ENCODE assay signal across 16 cellular contexts in genomic region chr4:173135241-173135847, GRCh38. TPM values are rescaled to one million over a fixed set of nuclear protein-coding genes. Genes with fewer than 3 reads are reported as not detected.
DNase-seq lines count a peak whose midpoint lies in the region; ATAC-seq, FAIRE-seq and TF ChIP-seq lines count a peak whose summit lies in the region.
"Had no signal": no experiment of that assay in that cellular context is flagged by ENCODE, and none has a peak within 500 bp of the region (broad histone marks: within the 10 kb centered on the region; RNA-seq: fewer than 3 reads in every experiment).

No MANE protein-coding gene starts in this region.

- no peaks in the 10 kb centered on the region for H3K36me3 Mint-ChIP-seq in activated CD4-positive, alpha-beta memory T cell treated with anti-CD3 and anti-CD28 coated beads, Interleukin-2, amount 10 ng/mL, durations not matched to agents 7 days and 5 days (ENCODE audit: low read depth)
- H3K36me3 Mint-ChIP-seq: activated naive CD8-positive, alpha-beta T cell treated with anti-CD3 and anti-CD28 coated beads for 36 hours; CD4-positive, CD25-positive, alpha-beta regulatory T cell; T-cell had no signal

- dilution Hi-C loops in IMR-90 (cut with HindIII; ENCODE audit: low sequenced_read_pairs, unreplicated experiment): no loop called here

- intact Hi-C loops in IMR-90 (cut with micrococcal nuclease): no loop called here
- intact Hi-C loops in head of caudate nucleus (cut with DNase I): no loop called here

- H3K27ac ChIP-seq in A549 (no peak overlapping the region), IMR-90 (ENCODE audit: insufficient read depth, low read length) (no peak overlapping the region)
- H3K27ac ChIP-seq: ovary had no signal

- no peak overlapping the region for H3K9ac ChIP-seq in IMR-90 (ENCODE audit: low read depth, low read length)

- DNase-seq in A549 (ENCODE audit: low read depth in 1 of 2, low spot score in 1 of 2) (peak in 1 of 2 experiments; percentile 2), IMR-90 (peak; percentile 47), astrocyte of the hippocampus (ENCODE audit: low read depth, low spot score) (peak; percentile 26), foreskin fibroblast (peak; percentile 12 to 35), head of caudate nucleus (no peak), NCI-H510A (lab: John Stamatoyannopoulos, UW) (no peak)
- DNase-seq in activated CD4-positive, alpha-beta memory T cell treated with anti-CD3 and anti-CD28 coated beads, Interleukin-2, amount 10 ng/mL, durations not matched to agents 7 days and 5 days: no peak
- DNase-seq: activated CD8-positive, alpha-beta T cell treated with anti-CD3 and anti-CD28 coated beads for 36 hours; activated naive CD8-positive, alpha-beta T cell treated with anti-CD3 and anti-CD28 coated beads for 36 hours; activated T-cell treated with anti-CD3 and anti-CD28 coated beads, Interleukin-2, amount 50 U/mL, for 48 hours; caudate nucleus; CD4-positive, CD25-positive, alpha-beta regulatory T cell; NCI-H1436; ovary; T-cell had no signal

- peaks cover 12% of the 10 kb centered on the region for H3K4me1 Mint-ChIP-seq in activated CD4-positive, alpha-beta memory T cell treated with anti-CD3 and anti-CD28 coated beads, Interleukin-2, amount 10 ng/mL, durations not matched to agents 7 days and 5 days
- H3K4me1 Mint-ChIP-seq: activated naive CD8-positive, alpha-beta T cell treated with anti-CD3 and anti-CD28 coated beads for 36 hours; CD4-positive, CD25-positive, alpha-beta regulatory T cell; T-cell had no signal

- H3K79me1 ChIP-seq in IMR-90 (ENCODE audit: low read depth in 1 of 2, low read length in 2 of 2): no peaks in the 10 kb centered on the region

- in situ Hi-C loops in IMR-90 (cut with MboI; ENCODE audit: low sequenced_read_pairs): no loop called here

- TF ChIP-seq RAD21 in A549 (conservative IDR thresholded peaks at IDR 0.05 in 1 of 2, IDR thresholded peaks at IDR 0.05 in 1 of 2) (no peak), IMR-90 (IDR thresholded peaks at IDR 0.05; ENCODE audit: low read length) (no peak)

- WGBS in A549 (ENCODE audit: missing lambda C conversion rate): 70% methylated on average over 3 of the region's 3 CpGs
- WGBS in IMR-90 (ENCODE audit: extremely low coverage in 2 of 2, insufficient read length in 1 of 2), 2 experiments: no CpG with 5 or more reads among the region's 3 CpGs

- no peak overlapping the region for H2BK120ac ChIP-seq in IMR-90 (ENCODE audit: low read depth, low read length)

- TF ChIP-seq EP300 in A549 (IDR thresholded peaks at IDR 0.05): no peak

- no peak overlapping the region for H4K8ac ChIP-seq in IMR-90 (ENCODE audit: low read depth in 2 of 2, low read length in 2 of 2)

- no peak overlapping the region for H2BK5ac ChIP-seq in IMR-90 (ENCODE audit: low read depth, low read length, poor library complexity, severe bottlenecking)

- no peak for FAIRE-seq in A549 (lab: Jason Lieb, UNC)

- peak in 1 of 2 experiments; percentile 27; a peak in 1 of 6 replicates for ATAC-seq in A549
- ATAC-seq in IMR-90 (ENCODE audit: low read depth): peak; percentile 66; the same call in 1 of the 2 replicates
- ATAC-seq in GM21723 (IDR thresholded peaks at IDR 0.05; ENCODE audit: unreplicated experiment): no peak
- ATAC-seq: activated CD8-positive, alpha-beta T cell treated with anti-CD3 and anti-CD28 coated beads for 36 hours; T-cell had no signal

- H3K9me1 ChIP-seq in IMR-90 (ENCODE audit: insufficient read depth, low read length): no peaks in the 10 kb centered on the region

- TF ChIP-seq POLR2A in A549 (IDR thresholded peaks at IDR 0.05; ENCODE audit: low read length) (no peak), IMR-90 (IDR thresholded peaks at IDR 0.05; ENCODE audit: low read depth, low read length) (no peak)

- no peak overlapping the region for H3K18ac ChIP-seq in IMR-90 (ENCODE audit: low read depth, low read length)

- H3K4ac ChIP-seq in IMR-90 (ENCODE audit: low read depth, low read length): no peak overlapping the region

- no TSS peak for BruUV-seq in IMR-90 (replicated peaks; lab: Mats Ljungman, UMichigan)

- H3K27ac Mint-ChIP-seq in activated CD4-positive, alpha-beta memory T cell treated with anti-CD3 and anti-CD28 coated beads, Interleukin-2, amount 10 ng/mL, durations not matched to agents 7 days and 5 days: no peak overlapping the region
- H3K27ac Mint-ChIP-seq: activated CD8-positive, alpha-beta T cell treated with anti-CD3 and anti-CD28 coated beads for 36 hours; activated naive CD8-positive, alpha-beta T cell treated with anti-CD3 and anti-CD28 coated beads for 36 hours; CD4-positive, CD25-positive, alpha-beta regulatory T cell; T-cell had no signal

- no peak overlapping the region for H3K14ac ChIP-seq in IMR-90 (replicated peaks; ENCODE audit: low read depth, low read length)

- POLR2A ChIA-PET in A549 (lab: Yijun Ruan, JAX): no interaction called here
- POLR2A ChIA-PET in IMR-90 (lab: Charles Lee; ENCODE audit: unreplicated experiment): no interaction called here
- POLR2A ChIA-PET in activated CD4-positive, alpha-beta memory T cell treated with anti-CD3 and anti-CD28 coated beads, Interleukin-2, amount 10 ng/mL, durations not matched to agents 7 days and 5 days (lab: Charles Lee): no interaction called here

- no peak overlapping the region for H2AFZ ChIP-seq in IMR-90 (replicated peaks; ENCODE audit: low read length, poor library complexity)

- H3K4me3 Mint-ChIP-seq in activated CD4-positive, alpha-beta memory T cell treated with anti-CD3 and anti-CD28 coated beads, Interleukin-2, amount 10 ng/mL, durations not matched to agents 7 days and 5 days: no peak overlapping the region
- H3K4me3 Mint-ChIP-seq: activated CD8-positive, alpha-beta T cell treated with anti-CD3 and anti-CD28 coated beads for 36 hours; activated naive CD8-positive, alpha-beta T cell treated with anti-CD3 and anti-CD28 coated beads for 36 hours; CD4-positive, CD25-positive, alpha-beta regulatory T cell; T-cell had no signal

- H3K4me1 ChIP-seq in A549 (no peaks in the 10 kb centered on the region), IMR-90 (ENCODE audit: control insufficient read depth, insufficient read depth, low read length) (no peaks in the 10 kb centered on the region)

- H3K23ac ChIP-seq in IMR-90 (ENCODE audit: low read depth, low read length): no peak overlapping the region

- no peaks in the 10 kb centered on the region for H3K9me3 Mint-ChIP-seq in activated CD4-positive, alpha-beta memory T cell treated with anti-CD3 and anti-CD28 coated beads, Interleukin-2, amount 10 ng/mL, durations not matched to agents 7 days and 5 days
- H3K9me3 Mint-ChIP-seq: activated CD8-positive, alpha-beta T cell treated with anti-CD3 and anti-CD28 coated beads for 36 hours; activated naive CD8-positive, alpha-beta T cell treated with anti-CD3 and anti-CD28 coated beads for 36 hours; T-cell had no signal

- H3K36me3 ChIP-seq in IMR-90 (ENCODE audit: control insufficient read depth, insufficient read depth, low read length): no peaks in the 10 kb centered on the region
- H3K36me3 ChIP-seq: ovary had no signal

- H3K9me3 ChIP-seq in A549: no peaks in the 10 kb centered on the region
- H3K9me3 ChIP-seq in IMR-90 (ENCODE audit: control insufficient read depth, insufficient read depth, low read length): no peaks in the 10 kb centered on the region
- H3K9me3 ChIP-seq: ovary had no signal

- H4K5ac ChIP-seq in IMR-90 (ENCODE audit: low read depth, low read length): no peak overlapping the region

- no peak overlapping the region for H2AK9ac ChIP-seq in IMR-90 (replicated peaks; ENCODE audit: low read depth, low read length, poor library complexity)

- H2AK5ac ChIP-seq in IMR-90 (ENCODE audit: low read depth, low read length): no peak overlapping the region

- CTCF ChIA-PET in A549 (lab: Yijun Ruan, JAX) (no interaction called here), IMR-90 (lab: Yijun Ruan, JAX) (no interaction called here)
- CTCF ChIA-PET in activated CD4-positive, alpha-beta memory T cell treated with anti-CD3 and anti-CD28 coated beads, Interleukin-2, amount 10 ng/mL, durations not matched to agents 7 days and 5 days (lab: Charles Lee): no interaction called here

- H3K4me2 ChIP-seq in A549 (no peak overlapping the region), IMR-90 (ENCODE audit: low read depth, low read length) (no peak overlapping the region)

- no peak overlapping the region for H4K91ac ChIP-seq in IMR-90 (ENCODE audit: insufficient read depth, low read depth, low read length)

- no peak overlapping the region for H2BK20ac ChIP-seq in IMR-90 (ENCODE audit: low read depth, low read length)

- no peak overlapping the region for H3K56ac ChIP-seq in IMR-90 (ENCODE audit: extremely low read depth, insufficient read depth, low read length)

- H3K4me3 ChIP-seq in A549 (no peak overlapping the region), IMR-90 (ENCODE audit: insufficient read depth, low read depth, low read length) (no peak overlapping the region), foreskin fibroblast (ENCODE audit: low read depth in 1 of 2, low read length in 2 of 2) (no peak overlapping the region)
- H3K4me3 ChIP-seq: ovary had no signal

- H3K27me3 Mint-ChIP-seq in activated CD4-positive, alpha-beta memory T cell treated with anti-CD3 and anti-CD28 coated beads, Interleukin-2, amount 10 ng/mL, durations not matched to agents 7 days and 5 days: peaks cover 2% of the 10 kb centered on the region
- H3K27me3 Mint-ChIP-seq: activated CD8-positive, alpha-beta T cell treated with anti-CD3 and anti-CD28 coated beads for 36 hours; activated naive CD8-positive, alpha-beta T cell treated with anti-CD3 and anti-CD28 coated beads for 36 hours; T-cell had no signal

- H4K20me1 ChIP-seq in IMR-90 (ENCODE audit: insufficient read depth, low read length): no peaks in the 10 kb centered on the region

- no peak for TF ChIP-seq CTCF in A549 (IDR thresholded peaks at IDR 0.05)
- no peak for TF ChIP-seq CTCF in IMR-90 (conservative IDR thresholded peaks at IDR 0.05; ENCODE audit: low read depth, low read length)
- TF ChIP-seq CTCF in foreskin fibroblast (IDR thresholded peaks at IDR 0.05; ENCODE audit: low read depth, low read length): no peak

- no peak overlapping the region for H2BK15ac ChIP-seq in IMR-90 (ENCODE audit: low read depth, low read length)

- no peaks in the 10 kb centered on the region; the same call in 1 of the 2 replicates for H3K27me3 ChIP-seq in IMR-90 (ENCODE audit: control insufficient read depth, insufficient read depth, low read length)
- H3K27me3 ChIP-seq: ovary had no signal

RNA-seq across cellular contexts. Expression of gene GALNT7, which starts 33.3 kb away (rescaled TPM):
- 57.1 and 63.6 TPM in 2 replicates for polyA plus RNA-seq in A549 (2011; rRNA removed)
- polyA plus RNA-seq in A549 (2012; cell fraction: cytosol; rRNA removed): 8.1 and 8.2 TPM in 2 replicates
- polyA plus RNA-seq in A549 (2012; cell fraction: nucleus; rRNA removed): 7.7 and 9.7 TPM in 2 replicates
- polyA plus RNA-seq in A549 (2017; fragmentation: RNase III; extraction: RNeasy Plus Mini Kit Qiagen cat#74134 plus additional on column Dnase treatment): 28.2 to 30.9 TPM (median 28.8 TPM) in 3 replicates
- polyA minus RNA-seq in A549 (2011; rRNA and poly(A)+ RNA removed): 35.5 and 37.1 TPM in 2 replicates
- 31.2 and 43.9 TPM in 2 replicates for total RNA-seq in IMR-90 (2012; rRNA removed)
- 14.3 and 19.1 TPM in 2 replicates for polyA plus RNA-seq in IMR-90 (2012; rRNA removed)
- 3.6 and 4.2 TPM in 2 replicates for polyA plus RNA-seq in IMR-90 (2012; cell fraction: cytosol; rRNA removed)
- 2.9 and 26.0 TPM in 2 replicates for polyA plus RNA-seq in IMR-90 (2012; cell fraction: nucleus; rRNA removed; ENCODE audit: low replicate concordance)
- 10 to 100 TPM; 16.0 to 19.1 TPM for total RNA-seq in activated CD4-positive, alpha-beta memory T cell treated with anti-CD3 and anti-CD28 coated beads, Interleukin-2, amount 10 ng/mL, durations not matched to agents 7 days and 5 days

Comparison
In these comparisons a context has a peak if more than half of its experiments do, and no peak if none do; other contexts are left out.
1. DNase-seq: peak in IMR-90 (single experiment), astrocyte of the hippocampus (single experiment) and foreskin fibroblast (2 of 2); none in head of caudate nucleus (0 of 42), NCI-H510A (single experiment) and activated CD4-positive, alpha-beta memory T cell treated with anti-CD3 and anti-CD28 coated beads, Interleukin-2, amount 10 ng/mL, durations not matched to agents 7 days and 5 days (single experiment).